ENCODE assay signal across 1 cellular context in the genomic region with DNA sequence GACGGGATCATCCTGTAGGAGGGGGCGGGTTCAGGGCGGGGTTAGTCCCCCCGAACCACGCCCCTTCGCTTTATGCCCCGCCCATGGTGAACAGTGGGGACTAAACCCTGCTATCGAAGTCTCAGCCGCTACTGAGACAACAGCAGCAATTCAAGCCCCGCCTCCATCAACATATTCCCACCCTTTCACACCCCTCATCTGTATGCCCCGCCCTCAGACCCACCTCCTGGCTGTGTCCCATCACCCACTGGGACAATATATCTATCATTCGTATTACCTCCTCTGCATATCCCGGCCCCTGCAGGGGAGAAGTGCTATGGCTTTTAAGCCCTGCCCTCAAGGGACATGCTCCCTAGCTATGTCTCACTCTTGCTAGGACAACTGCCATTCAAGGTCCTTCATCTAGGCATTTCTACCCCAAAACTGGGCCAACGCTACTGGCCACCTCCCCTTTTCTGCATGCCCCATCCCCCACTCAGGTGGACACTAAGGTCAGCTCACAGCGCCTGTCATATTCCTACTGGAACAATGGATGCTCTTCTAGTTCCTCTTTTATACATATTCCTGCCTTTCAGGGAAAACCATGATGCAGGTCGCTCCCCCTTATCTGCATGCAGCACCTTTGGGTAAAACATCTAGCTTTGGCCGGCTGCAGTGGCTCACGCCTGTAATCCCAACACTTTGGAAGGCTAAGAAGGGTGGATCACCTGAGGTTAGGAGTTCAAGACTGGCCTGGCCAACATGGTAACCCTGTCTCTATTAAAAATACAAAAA.
A peak's percentile ranks its signal among the peaks of the same experiment; 100 is the strongest.
TF ChIP-seq lines count a peak whose summit lies in the region.

No MANE protein-coding gene starts in this region.

TF ChIP-seq in WTC11, 78 proteins besides CTCF, POLR2A, EP300 and RAD21 (continued from another document):
- TF ChIP-seq, protein P1, sequence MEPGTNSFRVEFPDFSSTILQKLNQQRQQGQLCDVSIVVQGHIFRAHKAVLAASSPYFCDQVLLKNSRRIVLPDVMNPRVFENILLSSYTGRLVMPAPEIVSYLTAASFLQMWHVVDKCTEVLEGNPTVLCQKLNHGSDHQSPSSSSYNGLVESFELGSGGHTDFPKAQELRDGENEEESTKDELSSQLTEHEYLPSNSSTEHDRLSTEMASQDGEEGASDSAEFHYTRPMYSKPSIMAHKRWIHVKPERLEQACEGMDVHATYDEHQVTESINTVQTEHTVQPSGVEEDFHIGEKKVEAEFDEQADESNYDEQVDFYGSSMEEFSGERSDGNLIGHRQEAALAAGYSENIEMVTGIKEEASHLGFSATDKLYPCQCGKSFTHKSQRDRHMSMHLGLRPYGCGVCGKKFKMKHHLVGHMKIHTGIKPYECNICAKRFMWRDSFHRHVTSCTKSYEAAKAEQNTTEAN (CRISPR knock-in tag; IDR thresholded peaks at IDR 0.05): 0 out of 2 replicates have a peak, but pooled peaks have one; percentile 11
- TF ChIP-seq IRF2 (CRISPR knock-in tag; IDR thresholded peaks at IDR 0.05; ENCODE audit: borderline replicate concordance, low read depth) (no peak), E2F4 (CRISPR knock-in tag; IDR thresholded peaks at IDR 0.05; ENCODE audit: borderline replicate concordance, low read depth) (no peak), TCF7 (CRISPR knock-in tag; IDR thresholded peaks at IDR 0.05; ENCODE audit: low read depth) (no peak), JUN (CRISPR knock-in tag; IDR thresholded peaks at IDR 0.05) (no peak), TP53 (CRISPR knock-in tag; IDR thresholded peaks at IDR 0.05) (no peak), SP1 (CRISPR knock-in tag; conservative IDR thresholded peaks at IDR 0.05) (peak; percentile 33), GRHL2 (CRISPR knock-in tag; IDR thresholded peaks at IDR 0.05; ENCODE audit: insufficient replicate concordance, severe bottlenecking) (no peak), NR1H2 (CRISPR knock-in tag; IDR thresholded peaks at IDR 0.05) (no peak), FOXP1 (CRISPR knock-in tag; IDR thresholded peaks at IDR 0.05; ENCODE audit: borderline replicate concordance) (no peak), NFE2L1 (CRISPR knock-in tag; IDR thresholded peaks at IDR 0.05) (no peak)
- TF ChIP-seq, protein P2, sequence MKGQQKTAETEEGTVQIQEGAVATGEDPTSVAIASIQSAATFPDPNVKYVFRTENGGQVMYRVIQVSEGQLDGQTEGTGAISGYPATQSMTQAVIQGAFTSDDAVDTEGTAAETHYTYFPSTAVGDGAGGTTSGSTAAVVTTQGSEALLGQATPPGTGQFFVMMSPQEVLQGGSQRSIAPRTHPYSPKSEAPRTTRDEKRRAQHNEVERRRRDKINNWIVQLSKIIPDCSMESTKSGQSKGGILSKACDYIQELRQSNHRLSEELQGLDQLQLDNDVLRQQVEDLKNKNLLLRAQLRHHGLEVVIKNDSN (CRISPR knock-in tag; IDR thresholded peaks at IDR 0.05): no peak
